ENCODE assay signal across 8 cellular contexts in the genomic region with DNA sequence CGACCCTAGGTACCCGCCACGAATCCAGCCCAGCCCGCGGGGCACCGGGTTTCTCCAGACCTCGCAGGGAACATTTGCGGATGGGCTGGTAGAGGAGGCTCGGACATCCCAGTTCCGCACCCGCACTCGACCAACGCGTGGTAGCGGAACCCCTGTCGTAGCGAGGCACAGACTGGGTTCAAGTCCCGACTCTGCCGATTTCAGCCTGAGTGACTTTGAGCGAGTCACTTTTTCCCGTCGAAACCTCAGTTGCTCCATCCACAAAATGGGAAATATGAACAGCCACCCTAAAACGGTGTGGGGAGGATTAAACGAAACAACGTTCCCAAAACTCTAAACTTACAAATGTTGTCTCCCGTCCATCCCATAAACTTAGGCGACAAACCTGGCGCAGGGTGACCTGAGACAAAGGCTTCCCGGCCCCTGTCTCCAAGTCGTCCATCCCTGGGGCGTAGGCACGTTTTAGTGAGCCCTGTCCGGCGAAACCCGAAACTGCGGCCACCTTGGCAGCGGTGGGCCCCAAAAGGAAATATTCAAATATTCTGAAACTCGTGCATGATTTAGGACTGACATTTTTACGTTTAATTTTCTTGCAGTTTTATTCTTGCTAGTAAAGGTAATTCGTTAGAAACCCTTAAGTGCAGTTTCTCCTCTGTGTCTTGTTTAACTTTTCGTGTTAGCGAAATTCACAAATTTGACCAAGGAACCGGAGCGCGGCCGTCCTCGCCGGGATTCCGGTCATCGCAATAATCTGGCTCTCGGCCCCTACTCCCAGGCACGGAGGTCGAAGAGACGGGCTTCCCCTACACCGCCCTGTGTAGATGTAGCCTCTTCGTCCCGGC. TPM values are rescaled to one million over a fixed set of nuclear protein-coding genes. Genes with fewer than 3 reads are reported as not detected.
DNase-seq lines count a peak whose midpoint lies in the region; ATAC-seq and TF ChIP-seq lines count a peak whose summit lies in the region.

No MANE protein-coding gene starts in this region.

- TF ChIP-seq CTCF in WTC11 (IDR thresholded peaks at IDR 0.05): no peak

- no peak overlapping the region for H2BK120ac ChIP-seq in neuronal stem cell (ENCODE audit: low read depth, low read length)

- peak overlapping the region; percentile 52 for H3K23ac ChIP-seq in neuronal stem cell (ENCODE audit: low read depth, low read length, poor library complexity)

- H2BK15ac ChIP-seq in neuronal stem cell (ENCODE audit: low read length): no peak overlapping the region

- 0 out of 2 replicates have a peak, but pooled peaks cover 3% of the 10 kb centered on the region for H3K36me3 Mint-ChIP-seq in WTC11

- H3K27ac ChIP-seq in esophagus (ENCODE audit: low read depth in 2 of 2, low read length in 1 of 2): peak overlapping the region; percentile 97 to 99
- H3K27ac ChIP-seq in neuronal stem cell (replicated peaks; ENCODE audit: low read length): no peak overlapping the region

- H2BK5ac ChIP-seq in neuronal stem cell (ENCODE audit: low read length): no peak overlapping the region

- H3K4me1 ChIP-seq in esophagus (ENCODE audit: control insufficient read depth in 2 of 2, insufficient read depth in 2 of 2, low read length in 1 of 2) (peaks cover 8 to 11% of the 10 kb centered on the region in 2 donors), neuronal stem cell (ENCODE audit: control insufficient read depth in 2 of 2, insufficient read depth in 1 of 2, low read depth in 1 of 2, low read length in 2 of 2) (peaks cover 20 to 27% of the 10 kb centered on the region in 2 donors)

- H3K27me3 ChIP-seq in esophagus (ENCODE audit: control insufficient read depth in 1 of 2, insufficient read depth in 2 of 2, low read length in 2 of 2) (no peaks in the 10 kb centered on the region), neuronal stem cell (ENCODE audit: control insufficient read depth in 3 of 3, insufficient read depth in 3 of 3, low read depth in 1 of 3, low read length in 3 of 3) (peaks cover 0 to 68% (median 18%) of the 10 kb centered on the region in 3 experiments)

- ATAC-seq in WTC11: no peak
- no peak for ATAC-seq in GM18502 (IDR thresholded peaks at IDR 0.05; ENCODE audit: poor library complexity, unreplicated experiment)

- peak overlapping the region; percentile 76 to 92 for H3K4me3 ChIP-seq in esophagus (ENCODE audit: low read depth in 1 of 2, low read length in 2 of 2)
- H3K4me3 ChIP-seq in neuronal stem cell (ENCODE audit: low read length in 2 of 2): peak overlapping the region in 1 of 2 donors; percentile 73

- H3K14ac ChIP-seq in neuronal stem cell (ENCODE audit: low read length): no peak overlapping the region

- POLR2A ChIA-PET in WTC11 (lab: Charles Lee): interaction anchor here (4.2 kb wide), 1 partner anchor 13 kb away, joined by 15 read pairs; no protein-coding TSS in a partner anchor

- H3K18ac ChIP-seq in neuronal stem cell (ENCODE audit: low read length): peak overlapping the region; percentile 19

- peaks cover 56% of the 10 kb centered on the region for H3K4me1 Mint-ChIP-seq in WTC11

- H4K91ac ChIP-seq in neuronal stem cell (ENCODE audit: low read depth, low read length, poor library complexity): no peak overlapping the region

- H3K9me3 Mint-ChIP-seq in WTC11: no peaks in the 10 kb centered on the region

- no peak overlapping the region for H3K4ac ChIP-seq in neuronal stem cell (ENCODE audit: low read length)

- H3K36me3 ChIP-seq in esophagus (ENCODE audit: control insufficient read depth in 2 of 2, insufficient read depth in 2 of 2, low read length in 1 of 2) (peaks cover 0 to 7% of the 10 kb centered on the region in 2 donors), neuronal stem cell (replicated peaks in 1 of 2; ENCODE audit: control insufficient read depth in 2 of 2, insufficient read depth in 2 of 2, low read length in 2 of 2) (peaks cover 0 to 13% of the 10 kb centered on the region in 2 donors)

- peaks cover 2% of the 10 kb centered on the region for H3K79me1 ChIP-seq in neuronal stem cell (ENCODE audit: low read depth, low read length)

- peak overlapping the region; percentile 85 for H3K4me2 ChIP-seq in neuronal stem cell (ENCODE audit: insufficient read depth, low read length, poor library complexity, severe bottlenecking)

- H2AK5ac ChIP-seq in neuronal stem cell (ENCODE audit: low read depth, low read length): peak overlapping the region; percentile 91

- CTCF ChIA-PET in WTC11 (lab: Charles Lee): interaction anchor here (1.2 to 1.6 kb wide), 2 partner anchors 26 to 194 kb away, joined by 3 to 4 read pairs; no protein-coding TSS in a partner anchor

- peak overlapping the region; percentile 86 for H3K27ac Mint-ChIP-seq in WTC11

- peak overlapping the region; percentile 95 for H2AFZ ChIP-seq in neuronal stem cell (ENCODE audit: low read length)

- DNase-seq in activated naive CD4-positive, alpha-beta T cell treated with Interleukin-2 at 50 U/mL for 16 hours: peak; percentile 45
- no peak for DNase-seq in activated naive CD4-positive, alpha-beta T cell treated with anti-CD3 and anti-CD28 coated beads, Interleukin-2, amount 50 U/mL, for 16 hours
- DNase-seq in WTC11 (ENCODE audit: low spot score) (no peak), neuronal stem cell (ENCODE audit: low spot score) (no peak), iPS-NIHi7 (ENCODE audit: extremely low spot score) (no peak), DMS79 (lab: John Stamatoyannopoulos, UW) (no peak)

- H3K4me3 Mint-ChIP-seq in WTC11: peak overlapping the region; percentile 88

- no peak overlapping the region for H3K9ac ChIP-seq in neuronal stem cell (ENCODE audit: low read depth, low read length, poor library complexity)

- H4K8ac ChIP-seq in neuronal stem cell (ENCODE audit: low read depth, low read length): no peak overlapping the region

- H3K27me3 Mint-ChIP-seq in WTC11 (ENCODE audit: low read depth): peaks cover 91% of the 10 kb centered on the region

- WGBS in esophagus, 2 donors: 1% methylated on average over 57 of the region's 57 CpGs
- WGBS in neuronal stem cell (ENCODE audit: extremely low coverage in 2 of 2, insufficient read length in 2 of 2, insufficient replicate concordance in 1 of 2), 2 donors: no CpG with 5 or more reads among the region's 57 CpGs

- H3K9me3 ChIP-seq in esophagus (ENCODE audit: control insufficient read depth in 2 of 2, insufficient read depth in 1 of 2, low read depth in 1 of 2, low read length in 1 of 2): no peaks in the 10 kb centered on the region
- H3K9me3 ChIP-seq in neuronal stem cell (replicated peaks in 1 of 2; ENCODE audit: control insufficient read depth in 2 of 2, insufficient read depth in 1 of 2, low read depth in 1 of 2, low read length in 2 of 2): no peaks in the 10 kb centered on the region

- no peak overlapping the region for H2BK12ac ChIP-seq in neuronal stem cell (ENCODE audit: low read length)

TF ChIP-seq in WTC11, 78 proteins besides CTCF, POLR2A, EP300 and RAD21:
- TF ChIP-seq FOXP1 (CRISPR knock-in tag; IDR thresholded peaks at IDR 0.05; ENCODE audit: borderline replicate concordance): 0 out of 2 replicates have a peak, but pooled peaks have one; percentile 1
- no peak for TF ChIP-seq RELA (CRISPR knock-in tag; IDR thresholded peaks at IDR 0.05; ENCODE audit: borderline replicate concordance)

RNA-seq across cellular contexts. Expression of gene MLLT6, which starts 2.0 kb away (rescaled TPM):
- 34.4 to 48.0 TPM (median 36.6 TPM) in 3 replicates for total RNA-seq in WTC11 (2021)
- polyA plus RNA-seq in esophagus: 10 to 100 TPM; 20.9 to 66.1 TPM
- polyA plus RNA-seq in neuronal stem cell (2013, experiment 1 of 2): 14.2 TPM
- 14.1 TPM for polyA plus RNA-seq in neuronal stem cell (2013, experiment 2 of 2)

RNA-seq across cellular contexts. Expression of gene CISD3, which starts 27.0 kb away (rescaled TPM):
- 12.1 to 15.7 TPM (median 15.6 TPM) in 3 replicates for total RNA-seq in WTC11 (2021)
- 10 to 100 TPM; 14.5 to 28.5 TPM for polyA plus RNA-seq in esophagus
- 4.7 TPM for polyA plus RNA-seq in neuronal stem cell (2013, experiment 1 of 2)
- 4.8 TPM for polyA plus RNA-seq in neuronal stem cell (2013, experiment 2 of 2)

RNA-seq across cellular contexts. Expression of gene EPOP, which starts 28.4 kb away (rescaled TPM):
- 8.7 to 12.3 TPM (median 9.0 TPM) in 3 replicates for total RNA-seq in WTC11 (2021)
- polyA plus RNA-seq in esophagus: 1 to 10 TPM; 1.1 to 1.9 TPM
- 17.0 TPM for polyA plus RNA-seq in neuronal stem cell (2013, experiment 1 of 2)
- 16.8 TPM for polyA plus RNA-seq in neuronal stem cell (2013, experiment 2 of 2)

RNA-seq across cellular contexts. Expression of gene PCGF2, which starts 45.0 kb away (rescaled TPM):
- total RNA-seq in WTC11 (2021): 102 to 111 TPM (median 104 TPM) in 3 replicates
- polyA plus RNA-seq in esophagus: 10 to 100 TPM in 1 of 2 donors, 1 to 10 TPM in 1; 9.4 to 22.4 TPM
- 74.0 TPM for polyA plus RNA-seq in neuronal stem cell (2013, experiment 1 of 2)
- polyA plus RNA-seq in neuronal stem cell (2013, experiment 2 of 2): 69.4 TPM

RNA-seq across cellular contexts. Expression of gene PSMB3, which starts 49.4 kb away (rescaled TPM):
- 266 to 273 TPM (median 266 TPM) in 3 replicates for total RNA-seq in WTC11 (2021)
- polyA plus RNA-seq in esophagus: 100 to 1,000 TPM; 198 to 204 TPM
- polyA plus RNA-seq in neuronal stem cell (2013, experiment 1 of 2): 263 TPM
- polyA plus RNA-seq in neuronal stem cell (2013, experiment 2 of 2): 265 TPM
